In genomic region chr11:73218106-73218829, GRCh38 we compare ENCODE assay signal across 8 cellular contexts. TPM values are rescaled to one million over a fixed set of nuclear protein-coding genes. Genes with fewer than 3 reads are reported as not detected.
DNase-seq lines count a peak whose midpoint lies in the region; ATAC-seq, FAIRE-seq and TF ChIP-seq lines count a peak whose summit lies in the region.

Gene P2RY2, plus strand, starts transcription at chr11:73218281. Its CDS starts 15,879 bp downstream, at chr11:73234160.

- H3K4me1 Mint-ChIP-seq in activated CD8-positive, alpha-beta T cell treated with anti-CD3 and anti-CD28 coated beads for 36 hours (ENCODE audit: low read depth), result peaks cover 2% of the 10 kb centered on the region
- peaks cover 4 to 11% of the 10 kb centered on the region in 2 donors for H3K4me1 Mint-ChIP-seq in natural killer cell

- H3K4me3 Mint-ChIP-seq in activated CD8-positive, alpha-beta T cell treated with anti-CD3 and anti-CD28 coated beads for 36 hours, result peak within 1 kb of the TSS; percentile 44
- H3K4me3 Mint-ChIP-seq in natural killer cell, result peak within 1 kb of the TSS; percentile 74

- no peaks in the 10 kb centered on the region; the same call in 1 of the 2 replicates for H3K27me3 ChIP-seq in GM06990 (replicated peaks; ENCODE audit: control insufficient read depth, insufficient read depth, low read length)
- no peaks in the 10 kb centered on the region for H3K27me3 ChIP-seq in MG63
- no peaks in the 10 kb centered on the region for H3K27me3 ChIP-seq in upper lobe of right lung

- H3K4me1 ChIP-seq in upper lobe of right lung, result peaks cover 18% of the 10 kb centered on the region

- H3K27me3 Mint-ChIP-seq in activated CD8-positive, alpha-beta T cell treated with anti-CD3 and anti-CD28 coated beads for 36 hours, result peaks cover 21% of the 10 kb centered on the region
- H3K27me3 Mint-ChIP-seq in natural killer cell (ENCODE audit: low read depth in 2 of 2), result peaks cover 30 to 39% of the 10 kb centered on the region in 2 donors

- TF ChIP-seq CTCF in GM06990 (IDR thresholded peaks at IDR 0.05; ENCODE audit: insufficient read depth, low read length, poor library complexity, severe bottlenecking) (peak; percentile 28), fibroblast of mammary gland (conservative IDR thresholded peaks at IDR 0.05; ENCODE audit: control insufficient read depth, insufficient read depth, low read depth, low read length) (no peak), natural killer cell (IDR thresholded peaks at IDR 0.05) (peak; percentile 18), upper lobe of right lung (IDR thresholded peaks at IDR 0.05) (peak; percentile 56)
- peak; percentile 72 for TF ChIP-seq CTCF in activated CD8-positive, alpha-beta T cell treated with anti-CD3 and anti-CD28 coated beads for 36 hours (IDR thresholded peaks at IDR 0.05)

- H3K9me3 Mint-ChIP-seq in activated CD8-positive, alpha-beta T cell treated with anti-CD3 and anti-CD28 coated beads for 36 hours, result no peaks in the 10 kb centered on the region
- no peaks in the 10 kb centered on the region for H3K9me3 Mint-ChIP-seq in natural killer cell

- CTCF ChIA-PET in activated CD8-positive, alpha-beta T cell treated with anti-CD3 and anti-CD28 coated beads for 36 hours (lab: Charles Lee), result interaction anchor here (1.0 to 1.1 kb wide), 2 partner anchors 10 to 71 kb away, joined by 3 to 4 read pairs; no protein-coding TSS in a partner anchor

- POLR2A ChIA-PET in activated CD8-positive, alpha-beta T cell treated with anti-CD3 and anti-CD28 coated beads for 36 hours (lab: Charles Lee), result interaction anchor here (1.1 kb wide), 1 partner anchor 36 kb away, joined by 3 read pairs; no protein-coding TSS in a partner anchor

- DNase-seq in GM06990 (ENCODE audit: extremely low read depth, insufficient read length) (peak; percentile 46), MG63 (peak; percentile 42), fibroblast of mammary gland (ENCODE audit: low read depth) (no peak), natural killer cell (peak; percentile 24), upper lobe of right lung (peak; percentile 96), GM12892 (ENCODE audit: insufficient read length) (no peak), G401 (ENCODE audit: low spot score) (no peak)
- DNase-seq in activated CD8-positive, alpha-beta T cell treated with anti-CD3 and anti-CD28 coated beads for 36 hours, result peak; percentile 53

- intact Hi-C loops in activated CD8-positive, alpha-beta T cell treated with anti-CD3 and anti-CD28 coated beads for 36 hours (cut with micrococcal nuclease), result no loop called here
- intact Hi-C loops in natural killer cell (cut with micrococcal nuclease), result no loop called here
- intact Hi-C loops in upper lobe of right lung (cut with DNase I), result no loop called here

- in situ Hi-C loops in G401 (cut with HindIII; ENCODE audit: low sequenced_read_pairs), result no loop called here

- H3K27ac ChIP-seq in upper lobe of right lung, result peak within 1 kb of the TSS; percentile 60

- no peak for FAIRE-seq in GM12892 (lab: Jason Lieb, UNC)

- no peak within 1 kb of the TSS for H3K27ac Mint-ChIP-seq in activated CD8-positive, alpha-beta T cell treated with anti-CD3 and anti-CD28 coated beads for 36 hours
- H3K27ac Mint-ChIP-seq in natural killer cell, result no peak within 1 kb of the TSS

- H3K4me3 ChIP-seq in GM06990 (replicated peaks; ENCODE audit: low read depth, low read length) (peak within 1 kb of the TSS; percentile 34), MG63 (peak within 1 kb of the TSS; percentile 40), fibroblast of mammary gland (ENCODE audit: control insufficient read depth, low read depth, low read length) (peak within 1 kb of the TSS; percentile 13), upper lobe of right lung (peak within 1 kb of the TSS; percentile 52)

- H3K36me3 Mint-ChIP-seq in activated CD8-positive, alpha-beta T cell treated with anti-CD3 and anti-CD28 coated beads for 36 hours (ENCODE audit: low read depth), result no peaks in the 10 kb centered on the region
- H3K36me3 Mint-ChIP-seq in natural killer cell, result no peaks in the 10 kb centered on the region

- peak; percentile 89 for ATAC-seq in activated CD8-positive, alpha-beta T cell treated with anti-CD3 and anti-CD28 coated beads for 36 hours
- ATAC-seq in natural killer cell, result peak; percentile 60 to 83 (median 75)
- ATAC-seq in upper lobe of right lung, result peak; percentile 91

- TF ChIP-seq POLR2A in GM12892 (IDR thresholded peaks at IDR 0.05; ENCODE audit: low read depth, low read length), result no peak

- H3K36me3 ChIP-seq in GM06990 (ENCODE audit: control insufficient read depth, insufficient read depth, low read length) (no peaks in the 10 kb centered on the region), MG63 (no peaks in the 10 kb centered on the region), upper lobe of right lung (no peaks in the 10 kb centered on the region)

- no peaks in the 10 kb centered on the region for H3K9me3 ChIP-seq in MG63
- H3K9me3 ChIP-seq in upper lobe of right lung, result no peaks in the 10 kb centered on the region

RNA-seq across cellular contexts. Expression of gene P2RY2, which starts in this region (rescaled TPM):
- total RNA-seq in MG63 (2014; rRNA removed; shearing (Covaris generic); ENCODE audit: low replicate concordance), result 0.15 and 1.3 TPM in 2 replicates
- not detected for total RNA-seq in activated CD8-positive, alpha-beta T cell treated with anti-CD3 and anti-CD28 coated beads for 36 hours
- total RNA-seq in natural killer cell (1 to 10 TPM in 1 of 3 donors, under 1 TPM in 2; 0.27 to 1.0 (median 0.90) TPM), upper lobe of right lung (7.4 TPM)
- not detected for polyA plus RNA-seq in GM12892 (2012; ENCODE audit: missing spikeins)
- total RNA-seq in G401 (2014; rRNA removed; shearing (Covaris generic)), result not detected in 2 replicates

Comparison
In these comparisons a context has a peak if more than half of its experiments do, and no peak if none do; other contexts are left out.
1. Peak in DNase-seq and ATAC-seq in activated CD8-positive, alpha-beta T cell treated with anti-CD3 and anti-CD28 coated beads for 36 hours; RNA of the gene not detected or under 1 TPM.
2. DNase-seq: peak in GM06990 (single experiment), MG63 (single experiment), natural killer cell (single experiment) and upper lobe of right lung (single experiment); none in fibroblast of mammary gland (single experiment), GM12892 (single experiment) and G401 (single experiment).
3. Peak in every context shown above with its lines, with median percentiles within 50 percentile points of each other: H3K4me3 ChIP-seq and ATAC-seq.